Comparison of ENCODE assay signal across 21 cellular contexts in genomic region chrX:154450312-154450711, GRCh38.
"Had no signal": no experiment of that assay in that cellular context is flagged by ENCODE, and none has a peak within 500 bp of the region (broad histone marks: within the 10 kb centered on the region; RNA-seq: fewer than 3 reads in every experiment).

No MANE protein-coding gene starts in this region.

- H3K27ac ChIP-seq: colonic mucosa, esophagus muscularis mucosa, foreskin keratinocyte, gastroesophageal sphincter, heart left ventricle, hepatocyte, lower lobe of right lung, parathyroid adenoma, right lobe of liver, suprapubic skin, tibial artery had no signal

- H2AFZ ChIP-seq: hepatocyte, parathyroid adenoma had no signal

- H3K27me3 ChIP-seq: colonic mucosa, esophagus muscularis mucosa, foreskin keratinocyte, gastroesophageal sphincter, hepatocyte, right lobe of liver, suprapubic skin, tibial artery had no signal

- ATAC-seq: foreskin keratinocyte; gastroesophageal sphincter; heart left ventricle; left ventricle myocardium superior; lower lobe of right lung; mucosa of descending colon; natural killer cell treated with Interleukin-12 subunit alpha and Interleukin-12 subunit beta and Interleukin-15 and Interleukin-18, amount 100 ng/mL, for 72 hours; stimulated activated naive B cell treated with anti-CD40 and anti-IgM and Interleukin-4, amounts not matched to agents 10 μg/mL and 1 μg/mL and 100 μg/mL, for 72 hours had no signal

- H3K4me2 ChIP-seq: hepatocyte had no signal

- H3K4me1 ChIP-seq: colonic mucosa, foreskin keratinocyte, parathyroid adenoma, right lobe of liver had no signal

- H3K9me3 ChIP-seq: colonic mucosa, esophagus muscularis mucosa, gastroesophageal sphincter, heart left ventricle, lower lobe of right lung, mucosa of descending colon, right lobe of liver, suprapubic skin, tibial artery had no signal

- FAIRE-seq: endothelial cell of umbilical vein, small intestine had no signal

- H3K4me3 ChIP-seq: colonic mucosa, esophagus muscularis mucosa, gastroesophageal sphincter, heart left ventricle, hepatocyte, lower lobe of right lung, mucosa of descending colon, right lobe of liver, suprapubic skin, tibial artery had no signal

- H3K79me2 ChIP-seq: parathyroid adenoma had no signal

- H3K9ac ChIP-seq: parathyroid adenoma had no signal

- DNase-seq: colonic mucosa; effector memory CD4-positive, alpha-beta T cell; foreskin keratinocyte; left ventricle myocardium superior; lower lobe of right lung; mucosa of descending colon; naive B cell; right lobe of liver; small intestine; stimulated activated CD4-positive, alpha-beta T cell treated with anti-CD3 and anti-CD28 coated beads, Interleukin-15, amount 100 ng/mL, for 24 hours; stimulated activated CD4-positive, alpha-beta T cell treated with anti-CD3 and anti-CD28 coated beads, Interleukin-2, amount 100 ng/mL, for 48 hours; stimulated activated naive B cell treated with anti-CD40 and anti-IgM and Interleukin-4, amounts not matched to agents 10 μg/mL and 1 μg/mL and 100 μg/mL, for 72 hours; tibial artery had no signal
